Comparison of ENCODE assay signal across 11 cellular contexts in the genomic region with DNA sequence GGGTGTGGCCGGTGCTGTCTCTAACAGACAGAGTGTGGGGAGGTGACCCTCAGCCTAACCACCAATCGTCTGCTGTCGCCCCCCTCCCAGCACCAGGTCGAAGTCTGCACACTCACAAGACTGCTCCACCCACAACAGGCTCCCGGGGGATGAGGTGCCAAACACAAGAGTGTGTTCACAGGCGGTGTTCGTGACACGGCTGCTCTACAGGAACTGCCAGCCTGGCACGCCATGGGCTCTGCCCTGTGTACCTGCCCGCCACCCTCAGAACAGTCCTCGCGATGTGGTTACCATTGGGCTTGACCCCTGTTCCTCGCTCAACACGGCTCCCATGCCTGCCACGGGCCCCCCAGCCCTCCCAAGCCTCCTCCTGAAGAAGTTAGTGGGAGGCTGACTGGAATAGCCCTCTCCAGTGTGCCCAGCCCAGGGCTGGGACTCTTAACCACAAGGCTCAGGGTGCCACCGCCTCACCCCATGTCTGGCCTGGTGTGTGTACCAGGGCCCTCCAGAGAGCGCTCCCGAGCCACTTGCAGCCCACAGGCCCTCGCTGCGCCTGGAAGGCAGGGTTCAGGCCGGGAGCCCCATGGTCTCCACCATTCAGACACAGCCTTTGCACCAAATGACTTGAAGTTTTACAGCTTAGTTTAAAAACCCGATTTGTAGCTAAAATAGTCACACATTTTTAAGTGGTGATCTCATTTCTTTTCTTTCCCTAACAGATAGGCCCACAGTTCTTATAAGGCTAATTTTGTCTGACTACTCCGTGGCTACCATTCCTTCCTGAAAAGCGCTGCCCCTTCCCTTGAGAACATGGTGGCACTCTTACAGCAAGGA.
A peak's percentile ranks its signal among the peaks of the same experiment; 100 is the strongest.
DNase-seq lines count a peak whose midpoint lies in the region; ATAC-seq and TF ChIP-seq lines count a peak whose summit lies in the region.
"Had no signal": no experiment of that assay in that cellular context is flagged by ENCODE, and none has a peak within 500 bp of the region (broad histone marks: within the 10 kb centered on the region; RNA-seq: fewer than 3 reads in every experiment).

No MANE protein-coding gene starts in this region.

- no peaks in the 10 kb centered on the region for H3K79me2 ChIP-seq in Karpas-422 (ENCODE audit: low read length)

- H2AFZ ChIP-seq in Karpas-422 (ENCODE audit: low read length): no peak overlapping the region

- no peaks in the 10 kb centered on the region for H3K27me3 ChIP-seq in BLaER1 treated with 17β-estradiol and CSF1 and Interleukin-3, amounts not matched to agents 10 nM and 100 nM
- H3K27me3 ChIP-seq in Karpas-422 (ENCODE audit: low read length): no peaks in the 10 kb centered on the region

- no peak overlapping the region for H3K4me3 ChIP-seq in BLaER1 treated with 17β-estradiol and CSF1 and Interleukin-3, amounts not matched to agents 10 nM and 100 nM
- H3K4me3 ChIP-seq in Karpas-422 (ENCODE audit: low read length): no peak overlapping the region

- no peak overlapping the region for H3K27ac ChIP-seq in BLaER1 treated with 17β-estradiol and CSF1 and Interleukin-3, amounts not matched to agents 10 nM and 100 nM
- no peak overlapping the region for H3K27ac ChIP-seq in Karpas-422 (ENCODE audit: low read length)

- ATAC-seq in esophagus mucosa: peak; percentile 41
- no peak for ATAC-seq in GM18520 (IDR thresholded peaks at IDR 0.05; ENCODE audit: unreplicated experiment)
- no peak for ATAC-seq in GM18502 (IDR thresholded peaks at IDR 0.05; ENCODE audit: poor library complexity, unreplicated experiment)

- peak; percentile 69 for DNase-seq in Karpas-422
- peak; percentile 8 for DNase-seq in non-pigmented ciliary epithelial cell (ENCODE audit: low read depth)
- DNase-seq in GM10266 (ENCODE audit: extremely low spot score): no peak
- DNase-seq in NCI-H128 (lab: John Stamatoyannopoulos, UW; ENCODE audit: unreplicated experiment): no peak
- DNase-seq: activated gamma-delta T cell treated with Interleukin-2 at 50 U/mL for 16 hours; NCI-H1930; stimulated activated CD4-positive, alpha-beta T cell treated with anti-CD3 and anti-CD28 coated beads, Interleukin-4, amount 100 ng/mL, for 24 hours had no signal

- H3K9me2 ChIP-seq in Karpas-422 (replicated peaks; ENCODE audit: insufficient read depth, low read length): no peaks in the 10 kb centered on the region

- H3K4me2 ChIP-seq in BLaER1 treated with 17β-estradiol and CSF1 and Interleukin-3, amounts not matched to agents 10 nM and 100 nM: peak overlapping the region in 10 of 11 experiments; percentile 36 to 92 (median 84); a peak in 19 of 22 replicates
- no peak overlapping the region for H3K4me2 ChIP-seq in Karpas-422 (ENCODE audit: low read depth, low read length, poor library complexity, severe bottlenecking)

- peaks cover 0 to 50% (median 30%) of the 10 kb centered on the region in 11 experiments; a peak in 17 of 22 replicates for H4K20me1 ChIP-seq in BLaER1 treated with 17β-estradiol and CSF1 and Interleukin-3, amounts not matched to agents 10 nM and 100 nM
- peaks cover 12% of the 10 kb centered on the region; the same call in 1 of the 2 replicates for H4K20me1 ChIP-seq in Karpas-422 (ENCODE audit: insufficient read depth, low read depth, low read length)

- TF ChIP-seq CTCF in GM10266 (IDR thresholded peaks at IDR 0.05; ENCODE audit: control insufficient read depth, insufficient read depth, low read depth, missing control alignments): no peak

- H3K36me3 ChIP-seq in BLaER1 treated with 17β-estradiol and CSF1 and Interleukin-3, amounts not matched to agents 10 nM and 100 nM: peaks cover 1 to 23% (median 12%) of the 10 kb centered on the region in 11 experiments; a peak in 20 of 22 replicates
- no peaks in the 10 kb centered on the region for H3K36me3 ChIP-seq in Karpas-422 (ENCODE audit: insufficient read depth, low read length)

- H3K9me3 ChIP-seq in BLaER1 treated with 17β-estradiol and CSF1 and Interleukin-3, amounts not matched to agents 10 nM and 100 nM (replicated peaks in 1 of 11): peaks cover 0 to 3% (median 0%) of the 10 kb centered on the region in 11 experiments; a peak in 1 of 22 replicates
- no peaks in the 10 kb centered on the region for H3K9me3 ChIP-seq in Karpas-422 (ENCODE audit: low read length)

- no peak overlapping the region for H3K9ac ChIP-seq in BLaER1 treated with 17β-estradiol and CSF1 and Interleukin-3, amounts not matched to agents 10 nM and 100 nM
- no peak overlapping the region for H3K9ac ChIP-seq in Karpas-422 (ENCODE audit: low read length)

- peaks cover 13 to 52% (median 37%) of the 10 kb centered on the region in 10 experiments for H3K4me1 ChIP-seq in BLaER1 treated with 17β-estradiol and CSF1 and Interleukin-3, amounts not matched to agents 10 nM and 100 nM
- H3K4me1 ChIP-seq in Karpas-422 (ENCODE audit: low read length): no peaks in the 10 kb centered on the region

Comparison
In these comparisons a context has a peak if more than half of its experiments do, and no peak if none do; other contexts are left out.
1. DNase-seq: peak in Karpas-422 (single experiment) and non-pigmented ciliary epithelial cell (single experiment); none in GM10266 (single experiment) and NCI-H128 (single experiment).